9 cellular contexts compared by ENCODE assay signal in the genomic region with DNA sequence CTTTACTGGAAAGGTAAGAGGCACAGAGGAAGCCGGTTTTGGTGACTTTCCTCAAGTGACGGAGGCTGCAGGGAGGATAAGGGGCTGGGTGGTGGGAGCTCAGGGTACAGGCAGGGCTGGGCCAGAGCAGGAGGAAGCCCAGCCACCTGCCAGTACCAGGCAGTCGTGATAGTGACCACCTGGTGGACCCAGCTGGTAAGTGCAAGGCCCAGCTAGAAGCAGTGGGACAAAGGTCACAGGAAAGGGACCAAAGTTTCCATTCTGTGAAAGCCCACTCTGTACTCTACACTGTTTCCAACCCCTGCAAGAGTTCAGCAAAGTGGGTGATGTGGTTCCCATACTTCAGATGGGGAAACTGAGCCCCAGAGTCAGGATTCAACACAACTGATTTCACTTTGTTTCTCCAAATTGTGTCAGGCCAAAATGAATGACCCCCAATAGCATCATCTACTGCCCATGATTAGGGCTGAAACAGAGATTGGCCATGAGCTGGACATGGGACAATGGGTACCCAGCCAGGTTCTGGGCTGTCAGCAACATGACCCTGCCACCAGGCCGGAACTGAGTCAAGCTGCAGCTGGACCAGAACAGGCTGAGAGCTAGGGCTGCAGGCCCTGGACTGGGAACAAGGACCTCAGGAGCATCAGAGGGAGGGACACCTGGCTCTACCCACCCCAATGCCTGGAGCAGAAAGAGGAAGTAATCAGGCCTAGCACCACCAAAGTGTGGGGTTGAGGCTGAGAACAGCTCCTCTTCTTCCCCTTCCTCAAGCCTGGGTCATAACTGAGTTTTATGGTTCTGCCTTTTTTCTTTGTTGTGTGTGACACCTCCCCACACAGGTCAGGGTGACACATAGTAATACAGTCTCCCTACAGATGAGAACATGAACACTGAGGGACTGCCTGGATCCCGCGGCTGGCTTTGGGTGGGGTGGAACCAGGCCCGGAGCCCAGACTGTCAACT. TPM values are rescaled to one million over a fixed set of nuclear protein-coding genes. Genes with fewer than 3 reads are reported as not detected.
DNase-seq lines count a peak whose midpoint lies in the region; ATAC-seq and TF ChIP-seq lines count a peak whose summit lies in the region.
"Had no signal": no experiment of that assay in that cellular context is flagged by ENCODE, and none has a peak within 500 bp of the region (broad histone marks: within the 10 kb centered on the region; RNA-seq: fewer than 3 reads in every experiment).

No MANE protein-coding gene starts in this region.

- H3K9me3 Mint-ChIP-seq in activated naive CD4-positive, alpha-beta T cell treated with anti-CD3 and anti-CD28 coated beads, Interleukin-2, amount 50 U/mL, for 72 hours = no peaks in the 10 kb centered on the region
- H3K9me3 Mint-ChIP-seq: T-helper 1 cell treated with Interleukin-12 subunit alpha and Interleukin-12 subunit beta and Interleukin-4 antibody, amounts not matched to agents 30 μg/mL and 1 μg/mL, for 36 hours had no signal

- no peak overlapping the region for H3K9ac ChIP-seq in MM.1S (ENCODE audit: low read length)

- TF ChIP-seq CTCF in MM.1S (IDR thresholded peaks at IDR 0.05; ENCODE audit: low read length) (peak; percentile 63), kidney epithelial cell (IDR thresholded peaks at IDR 0.05; ENCODE audit: insufficient read depth, low read length, poor library complexity, severe bottlenecking) (peak; percentile 51)

- no peak overlapping the region for H3K27ac ChIP-seq in MM.1S (ENCODE audit: low read length)

- no peak overlapping the region for H3K27ac Mint-ChIP-seq in activated naive CD4-positive, alpha-beta T cell treated with anti-CD3 and anti-CD28 coated beads, Interleukin-2, amount 50 U/mL, for 72 hours
- H3K27ac Mint-ChIP-seq: T-helper 1 cell treated with Interleukin-12 subunit alpha and Interleukin-12 subunit beta and Interleukin-4 antibody, amounts not matched to agents 30 μg/mL and 1 μg/mL, for 36 hours had no signal

- peaks cover 44% of the 10 kb centered on the region for H3K4me1 ChIP-seq in MM.1S (ENCODE audit: low read length)

- DNase-seq in DMS153 treated with DMSO at 0.1 percent for 48 hours (lab: John Stamatoyannopoulos, UW; ENCODE audit: unreplicated experiment) (peak; percentile 18), DMS153 (lab: John Stamatoyannopoulos, UW) (no peak), MM.1S (no peak), kidney epithelial cell (ENCODE audit: low read depth) (no peak), T1000 (lab: John Stamatoyannopoulos, UW) (no peak)
- no peak for DNase-seq in activated naive CD4-positive, alpha-beta T cell treated with anti-CD3 and anti-CD28 coated beads, Interleukin-2, amount 50 U/mL, for 72 hours (ENCODE audit: low spot score in 2 of 2)
- DNase-seq in activated effector memory CD4-positive, alpha-beta T cell treated with Interleukin-2 at 50 U/mL for 16 hours = no peak

- H3K27me3 ChIP-seq in MM.1S (replicated peaks; ENCODE audit: insufficient read depth, low read length) (no peaks in the 10 kb centered on the region), kidney epithelial cell (ENCODE audit: control insufficient read depth, insufficient read depth, low read length) (peaks cover 5% of the 10 kb centered on the region)

- H3K36me3 ChIP-seq in MM.1S (replicated peaks; ENCODE audit: insufficient read depth, low read length) (no peaks in the 10 kb centered on the region), kidney epithelial cell (ENCODE audit: control insufficient read depth, insufficient read depth, low read length) (no peaks in the 10 kb centered on the region)

- no peaks in the 10 kb centered on the region for H3K36me3 Mint-ChIP-seq in activated naive CD4-positive, alpha-beta T cell treated with anti-CD3 and anti-CD28 coated beads, Interleukin-2, amount 50 U/mL, for 72 hours

- no peak overlapping the region for H3K4me2 ChIP-seq in MM.1S (ENCODE audit: low read depth, low read length)

- H4K20me1 ChIP-seq in MM.1S (ENCODE audit: insufficient read depth, low read length) = no peaks in the 10 kb centered on the region

- ATAC-seq in activated naive CD4-positive, alpha-beta T cell treated with anti-CD3 and anti-CD28 coated beads, Interleukin-2, amount 50 U/mL, for 72 hours = peak; percentile 61 to 76
- ATAC-seq in GM19455 (IDR thresholded peaks at IDR 0.05; ENCODE audit: unreplicated experiment) = no peak

- H3K9me3 ChIP-seq in MM.1S (replicated peaks; ENCODE audit: insufficient read depth, low read length) = no peaks in the 10 kb centered on the region

- H3K4me3 ChIP-seq in MM.1S (ENCODE audit: low read length) = no peak overlapping the region
- H3K4me3 ChIP-seq in kidney epithelial cell (ENCODE audit: low read depth, low read length) = no peak overlapping the region

- H3K79me2 ChIP-seq in MM.1S (ENCODE audit: low read length) = peaks cover 80% of the 10 kb centered on the region

- H3K9me2 ChIP-seq in MM.1S (replicated peaks; ENCODE audit: insufficient read depth, low read length) = no peaks in the 10 kb centered on the region

- no peak overlapping the region for H2AFZ ChIP-seq in MM.1S (ENCODE audit: low read length)

- peaks cover 11% of the 10 kb centered on the region; the same call in 1 of the 2 replicates for H3F3A ChIP-seq in MM.1S (ENCODE audit: insufficient read depth, low read length)

RNA-seq across cellular contexts. Expression of gene KCNN3, which starts 50.2 kb away (rescaled TPM):
- total RNA-seq in activated naive CD4-positive, alpha-beta T cell treated with anti-CD3 and anti-CD28 coated beads, Interleukin-2, amount 50 U/mL, for 72 hours = under 1 TPM; 0.04 to 0.32 TPM
- 0.04 and 0.34 TPM in 2 replicates for total RNA-seq in kidney epithelial cell
